ENCODE assay signal across 38 cellular contexts in the genomic region with DNA sequence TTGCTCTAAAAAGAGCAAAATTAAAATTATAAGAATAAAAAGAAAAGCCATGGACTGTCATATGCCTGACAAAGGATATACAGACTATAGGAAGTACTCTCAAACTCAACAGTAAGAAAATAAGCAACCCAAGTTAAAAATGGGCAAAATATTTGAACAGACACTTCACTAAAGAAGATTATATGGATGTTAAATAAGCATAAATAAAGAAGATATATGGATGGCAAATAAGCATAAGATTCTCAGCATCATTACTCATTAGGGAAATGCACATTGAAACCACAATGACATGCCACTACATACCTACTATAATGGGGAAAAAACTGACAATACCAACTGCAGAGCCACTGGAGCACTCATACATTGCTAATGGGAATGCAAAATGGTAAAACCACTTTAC. TPM values are rescaled to one million over a fixed set of nuclear protein-coding genes. Genes with fewer than 3 reads are reported as not detected.
"Had no signal": no experiment of that assay in that cellular context is flagged by ENCODE, and none has a peak within 500 bp of the region (broad histone marks: within the 10 kb centered on the region; RNA-seq: fewer than 3 reads in every experiment).

No MANE protein-coding gene starts in this region.

- H3K27ac ChIP-seq: KMS-11 had no signal

- H3K36me3 ChIP-seq: MG63 had no signal

- H3K4me2 ChIP-seq: KMS-11 had no signal

- DNase-seq: Karpas-422, Kasumi-1, MG63, MM.1S, MV-4-11, NCI-H1048, NCI-H1092, NCI-H1092 treated with DMSO at 0.1 percent for 48 hours, NCI-H1105, NCI-H1105 treated with DMSO at 0.1 percent for 48 hours, NCI-H1417, NCI-H1417 treated with DMSO at 0.1 percent for 48 hours, NCI-H1436, NCI-H1436 treated with DMSO at 0.1 percent for 48 hours, NCI-H146, NCI-H1694, NCI-H1694 treated with DMSO at 0.1 percent for 48 hours, NCI-H187, NCI-H187 treated with DMSO at 0.1 percent for 48 hours, NCI-H1930, NCI-H2029, NCI-H2029 treated with DMSO at 0.1 percent for 48 hours, NCI-H2081, NCI-H2081 treated with DMSO at 0.1 percent for 48 hours, NCI-H2107, NCI-H2171, NCI-H2171 treated with DMSO at 0.1 percent for 48 hours, NCI-H2227 treated with DMSO at 0.1 percent for 48 hours, NCI-H226, NCI-H345, NCI-H446, NCI-H446 treated with DMSO at 0.1 percent for 48 hours, NCI-H510A had no signal

- H3K27me3 ChIP-seq: MG63 had no signal

- H3K4me3 ChIP-seq: MG63 had no signal

- H3K9ac ChIP-seq: KMS-11 had no signal

RNA-seq across cellular contexts. Expression of a gene that starts 14.9 kb away (rescaled TPM):
- total RNA-seq: M059J had no signal

RNA-seq across cellular contexts. Expression of a gene that starts 45.7 kb away (rescaled TPM):
- total RNA-seq: LHCN-M2, MCF 10A, NCI-H460 had no signal
